8 cellular contexts compared by ENCODE assay signal in the genomic region with DNA sequence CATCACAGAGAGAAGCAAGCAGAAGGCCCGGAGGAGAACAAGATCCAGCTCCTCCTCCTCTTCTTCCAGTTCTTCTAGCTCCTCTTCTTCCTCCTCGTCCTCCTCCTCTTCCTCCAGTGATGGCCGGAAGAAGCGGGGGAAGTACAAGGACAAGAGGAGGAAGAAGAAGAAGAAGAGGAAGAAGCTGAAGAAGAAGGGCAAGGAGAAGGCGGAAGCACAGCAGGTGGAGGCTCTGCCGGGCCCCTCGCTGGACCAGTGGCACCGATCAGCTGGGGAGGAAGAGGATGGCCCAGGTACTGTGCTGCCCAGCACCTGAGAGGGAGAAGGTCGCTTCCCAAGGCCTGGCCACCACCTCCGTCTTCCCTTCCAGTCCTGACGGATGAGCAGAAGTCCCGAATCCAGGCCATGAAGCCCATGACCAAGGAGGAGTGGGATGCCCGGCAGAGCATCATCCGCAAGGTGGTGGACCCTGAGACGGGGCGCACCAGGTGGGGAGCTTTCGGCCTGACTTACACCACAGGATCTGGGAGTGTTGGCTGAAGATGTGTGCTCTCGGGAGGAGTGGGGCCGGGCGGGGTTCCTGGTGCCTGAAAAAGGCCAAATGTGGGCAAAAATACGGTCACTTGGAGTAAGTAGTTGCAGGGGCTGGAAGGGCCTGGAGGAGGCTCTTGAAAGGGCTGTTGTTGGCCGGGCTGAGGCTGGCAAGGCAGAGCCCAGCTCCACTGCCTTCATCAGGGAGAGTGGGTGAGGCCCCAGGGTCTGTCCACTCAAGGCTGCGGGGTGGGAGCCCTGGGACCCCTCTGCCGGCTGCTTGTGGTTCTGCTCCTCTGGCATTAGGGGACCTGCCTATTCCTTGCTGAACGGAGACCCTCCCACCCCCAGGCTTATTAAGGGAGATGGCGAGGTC. TPM values are rescaled to one million over a fixed set of nuclear protein-coding genes. Genes with fewer than 3 reads are reported as not detected.
DNase-seq lines count a peak whose midpoint lies in the region; ATAC-seq and TF ChIP-seq lines count a peak whose summit lies in the region.

No MANE protein-coding gene starts in this region.

- no peaks in the 10 kb centered on the region for H3K27me3 ChIP-seq in CD4-positive, alpha-beta T cell (ENCODE audit: control insufficient read depth, insufficient read depth, low read length)

- no peaks in the 10 kb centered on the region for H3K27me3 Mint-ChIP-seq in CD4-positive, alpha-beta T cell
- no peaks in the 10 kb centered on the region for H3K27me3 Mint-ChIP-seq in dendritic cell treated with granulocyte-macrophage colony-stimulating factor and Interleukin-4, amounts not matched to agents 40 ng/mL and 50 ng/mL, for 4 days
- no peaks in the 10 kb centered on the region for H3K27me3 Mint-ChIP-seq in nephron progenitor cell (ENCODE audit: low read depth, poor library complexity)

- no peak for TF ChIP-seq CTCF in CD4-positive, alpha-beta T cell (IDR thresholded peaks at IDR 0.05)
- no peak for TF ChIP-seq CTCF in nephron progenitor cell (IDR thresholded peaks at IDR 0.05)

- intact Hi-C loops in CD4-positive, alpha-beta T cell (cut with DNase I, micrococcal nuclease): no loop called here
- intact Hi-C loops in dendritic cell treated with granulocyte-macrophage colony-stimulating factor and Interleukin-4, amounts not matched to agents 40 ng/mL and 50 ng/mL, for 4 days (cut with micrococcal nuclease): loop anchor here (5.0 kb wide), 1 partner anchor 250 kb away; a partner anchor contains a TSS

- no peaks in the 10 kb centered on the region for H3K9me3 ChIP-seq in CD4-positive, alpha-beta T cell (ENCODE audit: control insufficient read depth, low read length)

- no peak for DNase-seq in CD4-positive, alpha-beta T cell
- DNase-seq in NAMALWA (ENCODE audit: low spot score) (peak; percentile 24), nephron progenitor cell (peak; percentile 4), hypothalamus (lab: John Stamatoyannopoulos, UW) (no peak), GM03348 (ENCODE audit: low spot score) (no peak), H4 (ENCODE audit: low spot score) (no peak)

- CTCF ChIA-PET in CD4-positive, alpha-beta T cell (lab: Charles Lee): no interaction called here

- POLR2A ChIA-PET in CD4-positive, alpha-beta T cell (lab: Charles Lee): interaction anchor here (0.9 to 1.5 kb wide), 5 partner anchors 145 to 756 kb away, joined by 3 to 15 read pairs (median 3); a partner anchor contains a TSS

- no peak for ATAC-seq in CD4-positive, alpha-beta T cell (ENCODE audit: poor library complexity)
- no peak for ATAC-seq in esophagus mucosa

- peak overlapping the region; percentile 92 for H3K27ac Mint-ChIP-seq in CD4-positive, alpha-beta T cell
- H3K27ac Mint-ChIP-seq in dendritic cell treated with granulocyte-macrophage colony-stimulating factor and Interleukin-4, amounts not matched to agents 40 ng/mL and 50 ng/mL, for 4 days: peak overlapping the region; percentile 96
- no peak overlapping the region for H3K27ac Mint-ChIP-seq in nephron progenitor cell

- H3K27ac ChIP-seq in CD4-positive, alpha-beta T cell (ENCODE audit: low read depth, low read length): peak overlapping the region; percentile 68

- peaks cover 44% of the 10 kb centered on the region for H3K4me1 Mint-ChIP-seq in CD4-positive, alpha-beta T cell (ENCODE audit: low read depth)
- peaks cover 86% of the 10 kb centered on the region for H3K4me1 Mint-ChIP-seq in dendritic cell treated with granulocyte-macrophage colony-stimulating factor and Interleukin-4, amounts not matched to agents 40 ng/mL and 50 ng/mL, for 4 days (ENCODE audit: low read depth)
- H3K4me1 Mint-ChIP-seq in nephron progenitor cell: peaks cover 63% of the 10 kb centered on the region

- H3K36me3 Mint-ChIP-seq in CD4-positive, alpha-beta T cell (ENCODE audit: low read depth): peaks cover 32% of the 10 kb centered on the region
- peaks cover 66% of the 10 kb centered on the region for H3K36me3 Mint-ChIP-seq in dendritic cell treated with granulocyte-macrophage colony-stimulating factor and Interleukin-4, amounts not matched to agents 40 ng/mL and 50 ng/mL, for 4 days (ENCODE audit: low read depth)
- no peaks in the 10 kb centered on the region for H3K36me3 Mint-ChIP-seq in nephron progenitor cell (ENCODE audit: low read depth)

- peak overlapping the region; percentile 94 for H3K4me3 Mint-ChIP-seq in CD4-positive, alpha-beta T cell
- H3K4me3 Mint-ChIP-seq in dendritic cell treated with granulocyte-macrophage colony-stimulating factor and Interleukin-4, amounts not matched to agents 40 ng/mL and 50 ng/mL, for 4 days: peak overlapping the region; percentile 95
- peak overlapping the region; percentile 89 for H3K4me3 Mint-ChIP-seq in nephron progenitor cell

- H3K9me3 Mint-ChIP-seq in CD4-positive, alpha-beta T cell: no peaks in the 10 kb centered on the region
- H3K9me3 Mint-ChIP-seq in dendritic cell treated with granulocyte-macrophage colony-stimulating factor and Interleukin-4, amounts not matched to agents 40 ng/mL and 50 ng/mL, for 4 days: no peaks in the 10 kb centered on the region
- no peaks in the 10 kb centered on the region for H3K9me3 Mint-ChIP-seq in nephron progenitor cell

RNA-seq across cellular contexts. Expression of a gene that starts 1.4 kb away (rescaled TPM):
- total RNA-seq in CD4-positive, alpha-beta T cell: 100 to 1,000 TPM; 140 to 142 TPM
- 134 TPM for total RNA-seq in esophagus mucosa
- total RNA-seq in H4 (2014; rRNA removed; shearing (Covaris generic)): 111 and 179 TPM in 2 replicates

RNA-seq across cellular contexts. Expression of a gene that starts 6.8 kb away (rescaled TPM):
- total RNA-seq in CD4-positive, alpha-beta T cell: 10 to 100 TPM; 12.0 to 14.9 TPM
- 14.7 TPM for total RNA-seq in esophagus mucosa
- 17.5 and 18.1 TPM in 2 replicates for total RNA-seq in H4 (2014; rRNA removed; shearing (Covaris generic))

RNA-seq across cellular contexts. Expression of a gene that starts 15.6 kb away (rescaled TPM):
- total RNA-seq in CD4-positive, alpha-beta T cell: 1 to 10 TPM; 5.4 to 6.2 TPM
- 4.9 TPM for total RNA-seq in esophagus mucosa
- total RNA-seq in H4 (2014; rRNA removed; shearing (Covaris generic)): 6.5 and 19.3 TPM in 2 replicates

Comparison
In these comparisons a context has a peak if more than half of its experiments do, and no peak if none do; other contexts are left out.
1. DNase-seq: peak in NAMALWA (single experiment) and nephron progenitor cell (single experiment); none in CD4-positive, alpha-beta T cell (0 of 10), hypothalamus (0 of 51), GM03348 (single experiment) and H4 (single experiment).
2. Peak in every context shown above with its lines, with median percentiles within 50 percentile points of each other: H3K4me3 Mint-ChIP-seq.